In the genomic region with DNA sequence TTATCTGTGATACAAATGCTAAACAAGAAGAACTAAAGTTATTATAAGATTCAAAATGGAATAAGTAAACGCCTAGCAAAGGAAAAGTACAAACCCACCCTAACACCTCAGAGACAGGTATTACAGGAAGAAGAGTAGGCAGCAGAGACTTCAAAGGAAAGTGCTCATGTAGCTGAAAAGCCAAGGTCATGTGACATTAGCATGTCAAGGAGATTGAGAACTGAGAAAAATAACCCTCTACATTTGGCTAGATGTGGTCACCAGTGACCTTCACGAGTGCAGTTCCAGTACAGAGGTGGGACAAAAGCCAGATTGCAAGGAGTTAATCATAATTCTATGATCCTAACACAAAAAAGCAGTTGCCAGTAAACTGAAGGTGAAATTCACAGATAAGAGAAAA, we compare ENCODE assay signal across 1 cellular context.
TF ChIP-seq lines count a peak whose summit lies in the region.

No MANE protein-coding gene starts in this region.

TF ChIP-seq in GM12878, 131 proteins besides CTCF, POLR2A, EP300 and RAD21 (continued from another document):
- TF ChIP-seq, protein P1, sequence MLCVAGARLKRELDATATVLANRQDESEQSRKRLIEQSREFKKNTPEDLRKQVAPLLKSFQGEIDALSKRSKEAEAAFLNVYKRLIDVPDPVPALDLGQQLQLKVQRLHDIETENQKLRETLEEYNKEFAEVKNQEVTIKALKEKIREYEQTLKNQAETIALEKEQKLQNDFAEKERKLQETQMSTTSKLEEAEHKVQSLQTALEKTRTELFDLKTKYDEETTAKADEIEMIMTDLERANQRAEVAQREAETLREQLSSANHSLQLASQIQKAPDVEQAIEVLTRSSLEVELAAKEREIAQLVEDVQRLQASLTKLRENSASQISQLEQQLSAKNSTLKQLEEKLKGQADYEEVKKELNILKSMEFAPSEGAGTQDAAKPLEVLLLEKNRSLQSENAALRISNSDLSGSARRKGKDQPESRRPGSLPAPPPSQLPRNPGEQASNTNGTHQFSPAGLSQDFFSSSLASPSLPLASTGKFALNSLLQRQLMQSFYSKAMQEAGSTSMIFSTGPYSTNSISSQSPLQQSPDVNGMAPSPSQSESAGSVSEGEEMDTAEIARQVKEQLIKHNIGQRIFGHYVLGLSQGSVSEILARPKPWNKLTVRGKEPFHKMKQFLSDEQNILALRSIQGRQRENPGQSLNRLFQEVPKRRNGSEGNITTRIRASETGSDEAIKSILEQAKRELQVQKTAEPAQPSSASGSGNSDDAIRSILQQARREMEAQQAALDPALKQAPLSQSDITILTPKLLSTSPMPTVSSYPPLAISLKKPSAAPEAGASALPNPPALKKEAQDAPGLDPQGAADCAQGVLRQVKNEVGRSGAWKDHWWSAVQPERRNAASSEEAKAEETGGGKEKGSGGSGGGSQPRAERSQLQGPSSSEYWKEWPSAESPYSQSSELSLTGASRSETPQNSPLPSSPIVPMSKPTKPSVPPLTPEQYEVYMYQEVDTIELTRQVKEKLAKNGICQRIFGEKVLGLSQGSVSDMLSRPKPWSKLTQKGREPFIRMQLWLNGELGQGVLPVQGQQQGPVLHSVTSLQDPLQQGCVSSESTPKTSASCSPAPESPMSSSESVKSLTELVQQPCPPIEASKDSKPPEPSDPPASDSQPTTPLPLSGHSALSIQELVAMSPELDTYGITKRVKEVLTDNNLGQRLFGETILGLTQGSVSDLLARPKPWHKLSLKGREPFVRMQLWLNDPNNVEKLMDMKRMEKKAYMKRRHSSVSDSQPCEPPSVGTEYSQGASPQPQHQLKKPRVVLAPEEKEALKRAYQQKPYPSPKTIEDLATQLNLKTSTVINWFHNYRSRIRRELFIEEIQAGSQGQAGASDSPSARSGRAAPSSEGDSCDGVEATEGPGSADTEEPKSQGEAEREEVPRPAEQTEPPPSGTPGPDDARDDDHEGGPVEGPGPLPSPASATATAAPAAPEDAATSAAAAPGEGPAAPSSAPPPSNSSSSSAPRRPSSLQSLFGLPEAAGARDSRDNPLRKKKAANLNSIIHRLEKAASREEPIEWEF (IDR thresholded peaks at IDR 0.05; ENCODE audit: insufficient replicate concordance, low read depth, low read length): no peak
- peak; percentile 41; the same call in 1 of the 2 replicates for TF ChIP-seq SPI1 (IDR thresholded peaks at IDR 0.05; ENCODE audit: borderline replicate concordance, insufficient read depth, low read depth, low read length)
- no peak for TF ChIP-seq ZSCAN29 (IDR thresholded peaks at IDR 0.05)
- TF ChIP-seq CHD2 (IDR thresholded peaks at IDR 0.05; ENCODE audit: borderline replicate concordance, low read depth, low read length): no peak
- no peak for TF ChIP-seq ZNF24 (IDR thresholded peaks at IDR 0.05)
- TF ChIP-seq, protein P2, sequence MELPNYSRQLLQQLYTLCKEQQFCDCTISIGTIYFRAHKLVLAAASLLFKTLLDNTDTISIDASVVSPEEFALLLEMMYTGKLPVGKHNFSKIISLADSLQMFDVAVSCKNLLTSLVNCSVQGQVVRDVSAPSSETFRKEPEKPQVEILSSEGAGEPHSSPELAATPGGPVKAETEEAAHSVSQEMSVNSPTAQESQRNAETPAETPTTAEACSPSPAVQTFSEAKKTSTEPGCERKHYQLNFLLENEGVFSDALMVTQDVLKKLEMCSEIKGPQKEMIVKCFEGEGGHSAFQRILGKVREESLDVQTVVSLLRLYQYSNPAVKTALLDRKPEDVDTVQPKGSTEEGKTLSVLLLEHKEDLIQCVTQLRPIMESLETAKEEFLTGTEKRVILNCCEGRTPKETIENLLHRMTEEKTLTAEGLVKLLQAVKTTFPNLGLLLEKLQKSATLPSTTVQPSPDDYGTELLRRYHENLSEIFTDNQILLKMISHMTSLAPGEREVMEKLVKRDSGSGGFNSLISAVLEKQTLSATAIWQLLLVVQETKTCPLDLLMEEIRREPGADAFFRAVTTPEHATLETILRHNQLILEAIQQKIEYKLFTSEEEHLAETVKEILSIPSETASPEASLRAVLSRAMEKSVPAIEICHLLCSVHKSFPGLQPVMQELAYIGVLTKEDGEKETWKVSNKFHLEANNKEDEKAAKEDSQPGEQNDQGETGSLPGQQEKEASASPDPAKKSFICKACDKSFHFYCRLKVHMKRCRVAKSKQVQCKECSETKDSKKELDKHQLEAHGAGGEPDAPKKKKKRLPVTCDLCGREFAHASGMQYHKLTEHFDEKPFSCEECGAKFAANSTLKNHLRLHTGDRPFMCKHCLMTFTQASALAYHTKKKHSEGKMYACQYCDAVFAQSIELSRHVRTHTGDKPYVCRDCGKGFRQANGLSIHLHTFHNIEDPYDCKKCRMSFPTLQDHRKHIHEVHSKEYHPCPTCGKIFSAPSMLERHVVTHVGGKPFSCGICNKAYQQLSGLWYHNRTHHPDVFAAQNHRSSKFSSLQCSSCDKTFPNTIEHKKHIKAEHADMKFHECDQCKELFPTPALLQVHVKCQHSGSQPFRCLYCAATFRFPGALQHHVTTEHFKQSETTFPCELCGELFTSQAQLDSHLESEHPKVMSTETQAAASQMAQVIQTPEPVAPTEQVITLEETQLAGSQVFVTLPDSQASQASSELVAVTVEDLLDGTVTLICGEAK (IDR thresholded peaks at IDR 0.05; ENCODE audit: borderline replicate concordance): no peak
- TF ChIP-seq, protein P3, sequence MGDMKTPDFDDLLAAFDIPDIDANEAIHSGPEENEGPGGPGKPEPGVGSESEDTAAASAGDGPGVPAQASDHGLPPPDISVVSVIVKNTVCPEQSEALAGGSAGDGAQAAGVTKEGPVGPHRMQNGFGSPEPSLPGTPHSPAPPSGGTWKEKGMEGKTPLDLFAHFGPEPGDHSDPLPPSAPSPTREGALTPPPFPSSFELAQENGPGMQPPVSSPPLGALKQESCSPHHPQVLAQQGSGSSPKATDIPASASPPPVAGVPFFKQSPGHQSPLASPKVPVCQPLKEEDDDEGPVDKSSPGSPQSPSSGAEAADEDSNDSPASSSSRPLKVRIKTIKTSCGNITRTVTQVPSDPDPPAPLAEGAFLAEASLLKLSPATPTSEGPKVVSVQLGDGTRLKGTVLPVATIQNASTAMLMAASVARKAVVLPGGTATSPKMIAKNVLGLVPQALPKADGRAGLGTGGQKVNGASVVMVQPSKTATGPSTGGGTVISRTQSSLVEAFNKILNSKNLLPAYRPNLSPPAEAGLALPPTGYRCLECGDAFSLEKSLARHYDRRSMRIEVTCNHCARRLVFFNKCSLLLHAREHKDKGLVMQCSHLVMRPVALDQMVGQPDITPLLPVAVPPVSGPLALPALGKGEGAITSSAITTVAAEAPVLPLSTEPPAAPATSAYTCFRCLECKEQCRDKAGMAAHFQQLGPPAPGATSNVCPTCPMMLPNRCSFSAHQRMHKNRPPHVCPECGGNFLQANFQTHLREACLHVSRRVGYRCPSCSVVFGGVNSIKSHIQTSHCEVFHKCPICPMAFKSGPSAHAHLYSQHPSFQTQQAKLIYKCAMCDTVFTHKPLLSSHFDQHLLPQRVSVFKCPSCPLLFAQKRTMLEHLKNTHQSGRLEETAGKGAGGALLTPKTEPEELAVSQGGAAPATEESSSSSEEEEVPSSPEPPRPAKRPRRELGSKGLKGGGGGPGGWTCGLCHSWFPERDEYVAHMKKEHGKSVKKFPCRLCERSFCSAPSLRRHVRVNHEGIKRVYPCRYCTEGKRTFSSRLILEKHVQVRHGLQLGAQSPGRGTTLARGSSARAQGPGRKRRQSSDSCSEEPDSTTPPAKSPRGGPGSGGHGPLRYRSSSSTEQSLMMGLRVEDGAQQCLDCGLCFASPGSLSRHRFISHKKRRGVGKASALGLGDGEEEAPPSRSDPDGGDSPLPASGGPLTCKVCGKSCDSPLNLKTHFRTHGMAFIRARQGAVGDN (IDR thresholded peaks at IDR 0.05): peak; percentile 81
- TF ChIP-seq NR2F1 (conservative IDR thresholded peaks at IDR 0.05): peak; percentile 59; the same call in 1 of the 2 replicates
- TF ChIP-seq CEBPB (IDR thresholded peaks at IDR 0.05; ENCODE audit: borderline replicate concordance in 1 of 2, low read depth in 2 of 2, low read length in 2 of 2): no peak
- TF ChIP-seq RFX5 (IDR thresholded peaks at IDR 0.05; ENCODE audit: low read depth, low read length): no peak
- no peak for TF ChIP-seq STAT3 (IDR thresholded peaks at IDR 0.05; ENCODE audit: low read depth, low read length)
- no peak for TF ChIP-seq PAX8 (IDR thresholded peaks at IDR 0.05)
